In genomic region chrX:123771449-123772064, GRCh38 we compare ENCODE assay signal across 17 cellular contexts. TPM values are rescaled to one million over a fixed set of nuclear protein-coding genes. Genes with fewer than 3 reads are reported as not detected.
DNase-seq lines count a peak whose midpoint lies in the region; ATAC-seq, FAIRE-seq and TF ChIP-seq lines count a peak whose summit lies in the region.
"Had no signal": no experiment of that assay in that cellular context is flagged by ENCODE, and none has a peak within 500 bp of the region (broad histone marks: within the 10 kb centered on the region; RNA-seq: fewer than 3 reads in every experiment).

No MANE protein-coding gene starts in this region.

- H3K4me2 ChIP-seq in GM12878 (ENCODE audit: control insufficient read depth, insufficient read depth): no peak overlapping the region
- no peak overlapping the region for H3K4me2 ChIP-seq in neural progenitor cell

- TF ChIP-seq POLR2A in GM12878 (IDR thresholded peaks at IDR 0.05; ENCODE audit: low read depth, low read length): no peak
- no peak for TF ChIP-seq POLR2A in breast epithelium (IDR thresholded peaks at IDR 0.05)

- H4K20me1 ChIP-seq in GM12878 (ENCODE audit: control insufficient read depth, insufficient read depth) (no peaks in the 10 kb centered on the region), neural progenitor cell (ENCODE audit: low read depth) (no peaks in the 10 kb centered on the region)

- DNase-seq in Caco-2 (no peak), GM12878 (ENCODE audit: low read depth, low spot score) (no peak), breast epithelium (ENCODE audit: low spot score in 2 of 2) (no peak), neural progenitor cell (ENCODE audit: low spot score) (no peak), cerebellum (ENCODE audit: low spot score) (no peak)
- no peak for DNase-seq in CD4-positive, alpha-beta memory T cell
- DNase-seq: DMS153, NCI-H2029, posterior cingulate gyrus, WERI-Rb-1 had no signal

- intact Hi-C loops in Caco-2 (cut with micrococcal nuclease; ENCODE audit: unreplicated experiment) (no loop called here), GM12878 (cut with micrococcal nuclease; ENCODE audit: unreplicated experiment) (no loop called here), breast epithelium (cut with DNase I; ENCODE audit: low total_unique reads) (loop anchor here (10.0 kb wide), 1 partner anchor 1517 kb away; no protein-coding TSS in a partner anchor)
- intact Hi-C loops in CD4-positive, alpha-beta memory T cell (cut with micrococcal nuclease): no loop called here

- BruUV-seq in Caco-2 (replicated peaks; lab: Mats Ljungman, UMichigan): TSS peak; percentile 96
- no TSS peak for BruUV-seq in GM12878 (replicated peaks; lab: Mats Ljungman, UMichigan)

- no peak for TF ChIP-seq EP300 in GM12878 (IDR thresholded peaks at IDR 0.05; ENCODE audit: borderline replicate concordance in 1 of 2, control insufficient read depth in 1 of 2, low read depth in 2 of 2, low read length in 2 of 2)

- H3K9me3 ChIP-seq in Caco-2 (no peaks in the 10 kb centered on the region), GM12878 (replicated peaks; ENCODE audit: control insufficient read depth, insufficient read depth, low read length) (no peaks in the 10 kb centered on the region), breast epithelium (no peaks in the 10 kb centered on the region), neural progenitor cell (ENCODE audit: low read depth) (peaks cover 5% of the 10 kb centered on the region)
- H3K9me3 ChIP-seq in CD4-positive, alpha-beta memory T cell (ENCODE audit: control insufficient read depth in 1 of 2, low read length in 2 of 2): no peaks in the 10 kb centered on the region

- no peak for TF ChIP-seq RAD21 in GM12878 (IDR thresholded peaks at IDR 0.05; ENCODE audit: insufficient read depth, low read depth, low read length)

- H3K36me3 ChIP-seq in Caco-2 (ENCODE audit: control insufficient read depth, insufficient read depth, low read length): no peaks in the 10 kb centered on the region
- no peaks in the 10 kb centered on the region for H3K36me3 ChIP-seq in GM12878 (ENCODE audit: control insufficient read depth in 2 of 2, insufficient read depth in 2 of 2, low read length in 1 of 2)
- H3K36me3 ChIP-seq in breast epithelium: no peaks in the 10 kb centered on the region
- H3K36me3 ChIP-seq in neural progenitor cell: no peaks in the 10 kb centered on the region
- H3K36me3 ChIP-seq in CD4-positive, alpha-beta memory T cell (ENCODE audit: insufficient read depth, low read length): no peaks in the 10 kb centered on the region
- H3K36me3 ChIP-seq: WERI-Rb-1 had no signal

- no peak overlapping the region for H3K9ac ChIP-seq in GM12878 (ENCODE audit: control insufficient read depth, insufficient read depth, low read length)
- no peak overlapping the region for H3K9ac ChIP-seq in neural progenitor cell

- POLR2A ChIA-PET in Caco-2 (lab: Charles Lee): no interaction called here
- POLR2A ChIA-PET in GM12878 (lab: Charles Lee): no interaction called here
- POLR2A ChIA-PET in CD4-positive, alpha-beta memory T cell (lab: Charles Lee; ENCODE audit: partially characterized antibody): no interaction called here

- peaks cover 18% of the 10 kb centered on the region for H3K4me1 Mint-ChIP-seq in Caco-2 (ENCODE audit: low read depth, unreplicated experiment)
- no peaks in the 10 kb centered on the region for H3K4me1 Mint-ChIP-seq in neural progenitor cell
- H3K4me1 Mint-ChIP-seq in CD4-positive, alpha-beta memory T cell: peaks cover 0 to 5% (median 3%) of the 10 kb centered on the region in 4 donors
- H3K4me1 Mint-ChIP-seq: mesothelial cell of epicardium had no signal

- FAIRE-seq in GM12878 (lab: Jason Lieb, UNC): no peak
- FAIRE-seq: colon, H54 had no signal

- RAD21 ChIA-PET in GM12878 (lab: Charles Lee; ENCODE audit: unreplicated experiment): no interaction called here

- H3K4me3 Mint-ChIP-seq in Caco-2 (ENCODE audit: unreplicated experiment) (no peak overlapping the region), neural progenitor cell (no peak overlapping the region)
- no peak overlapping the region for H3K4me3 Mint-ChIP-seq in CD4-positive, alpha-beta memory T cell
- H3K4me3 Mint-ChIP-seq: mesothelial cell of epicardium had no signal

- ATAC-seq in GM19395 (IDR thresholded peaks at IDR 0.05; ENCODE audit: unreplicated experiment): peak; percentile 94
- peak; percentile 72 for ATAC-seq in HG02973 (IDR thresholded peaks at IDR 0.05; ENCODE audit: unreplicated experiment)
- ATAC-seq in GM12878: peak; percentile 75

- 35% methylated on average over 4 of the region's 4 CpGs for WGBS in GM12878 (ENCODE audit: insufficient coverage, insufficient replicate concordance, low lambda C conversion rate, missing lambda C conversion rate)

- CTCF ChIA-PET in Caco-2 (lab: Charles Lee): no interaction called here
- CTCF ChIA-PET in GM12878 (lab: Yijun Ruan, JAX): no interaction called here
- CTCF ChIA-PET in CD4-positive, alpha-beta memory T cell (lab: Charles Lee; ENCODE audit: partially characterized antibody): no interaction called here

- in situ Hi-C loops in GM12878 (cut with MboI): no loop called here

- SMC1A ChIA-PET in GM12878 (lab: Charles Lee; ENCODE audit: uncharacterized antibody, unreplicated experiment): no interaction called here

- no peaks in the 10 kb centered on the region for H3K9me3 Mint-ChIP-seq in Caco-2 (ENCODE audit: unreplicated experiment)
- H3K9me3 Mint-ChIP-seq in neural progenitor cell: peaks cover 2% of the 10 kb centered on the region
- no peaks in the 10 kb centered on the region for H3K9me3 Mint-ChIP-seq in CD4-positive, alpha-beta memory T cell

- no peak overlapping the region for H3K4me3 ChIP-seq in Caco-2 (ENCODE audit: low read depth, low read length)
- no peak overlapping the region for H3K4me3 ChIP-seq in GM12878
- H3K4me3 ChIP-seq in breast epithelium: no peak overlapping the region
- no peak overlapping the region for H3K4me3 ChIP-seq in neural progenitor cell
- no peak overlapping the region for H3K4me3 ChIP-seq in CD4-positive, alpha-beta memory T cell (ENCODE audit: low read length in 2 of 2)
- H3K4me3 ChIP-seq: SK-N-MC had no signal

- H3K27ac Mint-ChIP-seq in Caco-2 (ENCODE audit: unreplicated experiment) (peak overlapping the region; percentile 81), neural progenitor cell (no peak overlapping the region)
- no peak overlapping the region for H3K27ac Mint-ChIP-seq in CD4-positive, alpha-beta memory T cell

- no peaks in the 10 kb centered on the region for H3K36me3 Mint-ChIP-seq in Caco-2 (ENCODE audit: insufficient read depth, unreplicated experiment)
- H3K36me3 Mint-ChIP-seq in neural progenitor cell: no peaks in the 10 kb centered on the region
- no peaks in the 10 kb centered on the region for H3K36me3 Mint-ChIP-seq in CD4-positive, alpha-beta memory T cell
- H3K36me3 Mint-ChIP-seq: mesothelial cell of epicardium had no signal

- H2AFZ ChIP-seq in GM12878 (ENCODE audit: control insufficient read depth, low read depth, low read length) (no peak overlapping the region), neural progenitor cell (replicated peaks) (no peak overlapping the region)

- TF ChIP-seq CTCF in Caco-2 (IDR thresholded peaks at IDR 0.05; ENCODE audit: insufficient read depth in 1 of 2, low read depth in 1 of 2, low read length in 1 of 2, severe bottlenecking in 1 of 2, unreplicated experiment in 1 of 2) (no peak), GM12878 (IDR thresholded peaks at IDR 0.05 in 2 of 3, conservative IDR thresholded peaks at IDR 0.05 in 1 of 3; ENCODE audit: control insufficient read depth in 2 of 3, extremely low read depth in 1 of 3, insufficient read depth in 1 of 3, low read depth in 3 of 3, low read length in 3 of 3) (no peak), breast epithelium (IDR thresholded peaks at IDR 0.05) (no peak), neural progenitor cell (IDR thresholded peaks at IDR 0.05) (no peak)

- H3K79me2 ChIP-seq in GM12878 (ENCODE audit: control insufficient read depth, insufficient read depth, low read length) (no peaks in the 10 kb centered on the region), neural progenitor cell (ENCODE audit: low read depth) (no peaks in the 10 kb centered on the region)

- H3K27me3 ChIP-seq in Caco-2 (replicated peaks; ENCODE audit: control insufficient read depth, insufficient read depth, low read length) (no peaks in the 10 kb centered on the region), GM12878 (replicated peaks in 1 of 2; ENCODE audit: control insufficient read depth in 2 of 2, insufficient read depth in 2 of 2, low read length in 1 of 2) (no peaks in the 10 kb centered on the region), breast epithelium (no peaks in the 10 kb centered on the region), neural progenitor cell (no peaks in the 10 kb centered on the region)
- H3K27me3 ChIP-seq in CD4-positive, alpha-beta memory T cell (ENCODE audit: insufficient read depth, low read length): no peaks in the 10 kb centered on the region

- H3K27me3 Mint-ChIP-seq in Caco-2 (ENCODE audit: insufficient read depth, unreplicated experiment): no peaks in the 10 kb centered on the region
- no peaks in the 10 kb centered on the region for H3K27me3 Mint-ChIP-seq in neural progenitor cell (ENCODE audit: insufficient read depth, low read depth)
- no peaks in the 10 kb centered on the region for H3K27me3 Mint-ChIP-seq in CD4-positive, alpha-beta memory T cell

- H3K4me1 ChIP-seq in Caco-2 (peaks cover 9% of the 10 kb centered on the region), GM12878 (ENCODE audit: control insufficient read depth, insufficient read depth, low read length) (no peaks in the 10 kb centered on the region), breast epithelium (no peaks in the 10 kb centered on the region), neural progenitor cell (no peaks in the 10 kb centered on the region)
- no peaks in the 10 kb centered on the region for H3K4me1 ChIP-seq in CD4-positive, alpha-beta memory T cell (ENCODE audit: insufficient read depth, low read length)

- no peaks in the 10 kb centered on the region for H3F3A ChIP-seq in neural progenitor cell (ENCODE audit: low read depth)

- H3K27ac ChIP-seq in GM12878 (ENCODE audit: control insufficient read depth, insufficient read depth): no peak overlapping the region
- no peak overlapping the region for H3K27ac ChIP-seq in breast epithelium
- H3K27ac ChIP-seq in neural progenitor cell: no peak overlapping the region
- no peak overlapping the region for H3K27ac ChIP-seq in CD4-positive, alpha-beta memory T cell (ENCODE audit: low read depth, low read length)
- H3K27ac ChIP-seq: HL-60, SK-N-MC, WERI-Rb-1 had no signal

RNA-seq across cellular contexts. Expression of gene THOC2, which starts 38.7 kb away (rescaled TPM):
- total RNA-seq in Caco-2 (2022) (79.9 and 85.4 TPM in 2 replicates), GM12878 (2014; rRNA removed) (64.8 and 85.6 TPM in 2 replicates), GM12878 (2014; rRNA removed; fragmentation: Illumina TruSeq; extraction: Trizol) (107 and 114 TPM in 2 replicates), GM12878 (2021) (69.3 and 69.9 TPM in 2 replicates), breast epithelium (100 to 1,000 TPM in 2 of 3 donors, 10 to 100 TPM in 1; 72.8 to 169 (median 119) TPM), neural progenitor cell (ENCODE audit: low replicate concordance) (115 and 201 TPM in 2 replicates), cerebellum (105 TPM)
- 552 and 556 TPM in 2 replicates for total RNA-seq in GM12878 (2013; cell fraction: nucleolus; rRNA removed)
- 39.9 TPM for polyA plus RNA-seq in GM12878 (2011; ENCODE audit: low read depth)
- polyA plus RNA-seq in GM12878 (2011; rRNA removed) (136 and 209 TPM in 2 replicates), GM12878 (2014; fragmentation: Illumina TruSeq; extraction: Trizol) (97.0 and 115 TPM in 2 replicates), GM12878 (2014; fragmentation: Nextera tagmentation; extraction: Ambion mirVana) (100 to 1,000 TPM in 1 of 2 experiments, 10 to 100 TPM in 1; 65.9 to 100 TPM), GM12878 (2014; rRNA removed) (57.0 and 71.3 TPM in 2 replicates), GM12878 (2016; fragmentation: Nextera tagmentation; extraction: Ambion mirVana) (10 to 100 TPM; 74.6 to 75.7 TPM)
- polyA plus RNA-seq in GM12878 (2011; cell fraction: cytosol; rRNA removed): 31.2 and 32.3 TPM in 2 replicates
- 189 and 222 TPM in 2 replicates for polyA plus RNA-seq in GM12878 (2011; cell fraction: nucleus; rRNA removed)
- polyA plus RNA-seq in GM12878 (2012): 50.7 and 64.0 TPM in 2 replicates
- polyA minus RNA-seq in GM12878 (2011; rRNA and poly(A)+ RNA removed): 78.8 and 88.8 TPM in 2 replicates
- polyA minus RNA-seq in GM12878 (2011; cell fraction: cytosol; rRNA and poly(A)+ RNA removed): 21.8 and 27.4 TPM in 2 replicates
- polyA minus RNA-seq in GM12878 (2011; cell fraction: nucleus; rRNA and poly(A)+ RNA removed): 129 and 143 TPM in 2 replicates
- 100 to 1,000 TPM; 100 to 104 TPM for total RNA-seq in CD4-positive, alpha-beta memory T cell
- polyA plus RNA-seq in CD4-positive, alpha-beta memory T cell: 10 to 100 TPM; 22.0 to 43.7 TPM
